ENCODE assay signal across 2 cellular contexts in the genomic region with DNA sequence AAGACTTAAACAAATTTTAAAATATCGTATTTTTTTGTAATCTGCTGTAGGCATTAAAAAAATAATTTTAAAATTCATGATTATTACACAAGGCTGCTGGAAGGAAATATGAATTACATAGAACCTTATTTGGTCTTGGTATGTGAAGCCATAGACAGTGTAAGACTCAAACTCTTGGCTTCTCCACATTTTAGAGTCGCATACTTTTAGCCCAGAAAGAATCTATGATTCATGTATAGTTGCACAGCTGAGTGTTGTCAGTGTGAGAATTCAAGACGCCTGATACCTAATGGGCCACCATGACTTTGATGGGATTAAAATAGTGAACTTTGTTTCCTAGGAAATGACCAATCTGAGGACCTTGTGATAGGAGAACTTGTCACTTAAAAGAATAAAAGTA.
TF ChIP-seq lines count a peak whose summit lies in the region.

No MANE protein-coding gene starts in this region.

TF ChIP-seq in GM23338, 12 proteins besides CTCF, POLR2A, EP300 and RAD21 (continues in another document):
- TF ChIP-seq ZNF331 (CRISPR knock-in tag; IDR thresholded peaks at IDR 0.05; ENCODE audit: low read depth) (no peak), EZH2phosphoT487 (IDR thresholded peaks at IDR 0.05; ENCODE audit: unreplicated experiment) (no peak), CREB1 (CRISPR knock-in tag; IDR thresholded peaks at IDR 0.05; ENCODE audit: low read depth) (no peak), POLR2AphosphoS5 (IDR thresholded peaks at IDR 0.05; ENCODE audit: low read depth) (no peak), EZH2 (IDR thresholded peaks at IDR 0.05; ENCODE audit: low read depth, unreplicated experiment) (no peak), NANOG (IDR thresholded peaks at IDR 0.05; ENCODE audit: borderline replicate concordance) (no peak), ZNF114 (CRISPR knock-in tag; IDR thresholded peaks at IDR 0.05) (no peak)
- TF ChIP-seq, protein P1, sequence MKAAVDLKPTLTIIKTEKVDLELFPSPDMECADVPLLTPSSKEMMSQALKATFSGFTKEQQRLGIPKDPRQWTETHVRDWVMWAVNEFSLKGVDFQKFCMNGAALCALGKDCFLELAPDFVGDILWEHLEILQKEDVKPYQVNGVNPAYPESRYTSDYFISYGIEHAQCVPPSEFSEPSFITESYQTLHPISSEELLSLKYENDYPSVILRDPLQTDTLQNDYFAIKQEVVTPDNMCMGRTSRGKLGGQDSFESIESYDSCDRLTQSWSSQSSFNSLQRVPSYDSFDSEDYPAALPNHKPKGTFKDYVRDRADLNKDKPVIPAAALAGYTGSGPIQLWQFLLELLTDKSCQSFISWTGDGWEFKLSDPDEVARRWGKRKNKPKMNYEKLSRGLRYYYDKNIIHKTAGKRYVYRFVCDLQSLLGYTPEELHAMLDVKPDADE (IDR thresholded peaks at IDR 0.05) = no peak
- TF ChIP-seq, protein P2, sequence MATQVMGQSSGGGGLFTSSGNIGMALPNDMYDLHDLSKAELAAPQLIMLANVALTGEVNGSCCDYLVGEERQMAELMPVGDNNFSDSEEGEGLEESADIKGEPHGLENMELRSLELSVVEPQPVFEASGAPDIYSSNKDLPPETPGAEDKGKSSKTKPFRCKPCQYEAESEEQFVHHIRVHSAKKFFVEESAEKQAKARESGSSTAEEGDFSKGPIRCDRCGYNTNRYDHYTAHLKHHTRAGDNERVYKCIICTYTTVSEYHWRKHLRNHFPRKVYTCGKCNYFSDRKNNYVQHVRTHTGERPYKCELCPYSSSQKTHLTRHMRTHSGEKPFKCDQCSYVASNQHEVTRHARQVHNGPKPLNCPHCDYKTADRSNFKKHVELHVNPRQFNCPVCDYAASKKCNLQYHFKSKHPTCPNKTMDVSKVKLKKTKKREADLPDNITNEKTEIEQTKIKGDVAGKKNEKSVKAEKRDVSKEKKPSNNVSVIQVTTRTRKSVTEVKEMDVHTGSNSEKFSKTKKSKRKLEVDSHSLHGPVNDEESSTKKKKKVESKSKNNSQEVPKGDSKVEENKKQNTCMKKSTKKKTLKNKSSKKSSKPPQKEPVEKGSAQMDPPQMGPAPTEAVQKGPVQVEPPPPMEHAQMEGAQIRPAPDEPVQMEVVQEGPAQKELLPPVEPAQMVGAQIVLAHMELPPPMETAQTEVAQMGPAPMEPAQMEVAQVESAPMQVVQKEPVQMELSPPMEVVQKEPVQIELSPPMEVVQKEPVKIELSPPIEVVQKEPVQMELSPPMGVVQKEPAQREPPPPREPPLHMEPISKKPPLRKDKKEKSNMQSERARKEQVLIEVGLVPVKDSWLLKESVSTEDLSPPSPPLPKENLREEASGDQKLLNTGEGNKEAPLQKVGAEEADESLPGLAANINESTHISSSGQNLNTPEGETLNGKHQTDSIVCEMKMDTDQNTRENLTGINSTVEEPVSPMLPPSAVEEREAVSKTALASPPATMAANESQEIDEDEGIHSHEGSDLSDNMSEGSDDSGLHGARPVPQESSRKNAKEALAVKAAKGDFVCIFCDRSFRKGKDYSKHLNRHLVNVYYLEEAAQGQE (IDR thresholded peaks at IDR 0.05; ENCODE audit: unreplicated experiment) = no peak
- TF ChIP-seq, protein P3, sequence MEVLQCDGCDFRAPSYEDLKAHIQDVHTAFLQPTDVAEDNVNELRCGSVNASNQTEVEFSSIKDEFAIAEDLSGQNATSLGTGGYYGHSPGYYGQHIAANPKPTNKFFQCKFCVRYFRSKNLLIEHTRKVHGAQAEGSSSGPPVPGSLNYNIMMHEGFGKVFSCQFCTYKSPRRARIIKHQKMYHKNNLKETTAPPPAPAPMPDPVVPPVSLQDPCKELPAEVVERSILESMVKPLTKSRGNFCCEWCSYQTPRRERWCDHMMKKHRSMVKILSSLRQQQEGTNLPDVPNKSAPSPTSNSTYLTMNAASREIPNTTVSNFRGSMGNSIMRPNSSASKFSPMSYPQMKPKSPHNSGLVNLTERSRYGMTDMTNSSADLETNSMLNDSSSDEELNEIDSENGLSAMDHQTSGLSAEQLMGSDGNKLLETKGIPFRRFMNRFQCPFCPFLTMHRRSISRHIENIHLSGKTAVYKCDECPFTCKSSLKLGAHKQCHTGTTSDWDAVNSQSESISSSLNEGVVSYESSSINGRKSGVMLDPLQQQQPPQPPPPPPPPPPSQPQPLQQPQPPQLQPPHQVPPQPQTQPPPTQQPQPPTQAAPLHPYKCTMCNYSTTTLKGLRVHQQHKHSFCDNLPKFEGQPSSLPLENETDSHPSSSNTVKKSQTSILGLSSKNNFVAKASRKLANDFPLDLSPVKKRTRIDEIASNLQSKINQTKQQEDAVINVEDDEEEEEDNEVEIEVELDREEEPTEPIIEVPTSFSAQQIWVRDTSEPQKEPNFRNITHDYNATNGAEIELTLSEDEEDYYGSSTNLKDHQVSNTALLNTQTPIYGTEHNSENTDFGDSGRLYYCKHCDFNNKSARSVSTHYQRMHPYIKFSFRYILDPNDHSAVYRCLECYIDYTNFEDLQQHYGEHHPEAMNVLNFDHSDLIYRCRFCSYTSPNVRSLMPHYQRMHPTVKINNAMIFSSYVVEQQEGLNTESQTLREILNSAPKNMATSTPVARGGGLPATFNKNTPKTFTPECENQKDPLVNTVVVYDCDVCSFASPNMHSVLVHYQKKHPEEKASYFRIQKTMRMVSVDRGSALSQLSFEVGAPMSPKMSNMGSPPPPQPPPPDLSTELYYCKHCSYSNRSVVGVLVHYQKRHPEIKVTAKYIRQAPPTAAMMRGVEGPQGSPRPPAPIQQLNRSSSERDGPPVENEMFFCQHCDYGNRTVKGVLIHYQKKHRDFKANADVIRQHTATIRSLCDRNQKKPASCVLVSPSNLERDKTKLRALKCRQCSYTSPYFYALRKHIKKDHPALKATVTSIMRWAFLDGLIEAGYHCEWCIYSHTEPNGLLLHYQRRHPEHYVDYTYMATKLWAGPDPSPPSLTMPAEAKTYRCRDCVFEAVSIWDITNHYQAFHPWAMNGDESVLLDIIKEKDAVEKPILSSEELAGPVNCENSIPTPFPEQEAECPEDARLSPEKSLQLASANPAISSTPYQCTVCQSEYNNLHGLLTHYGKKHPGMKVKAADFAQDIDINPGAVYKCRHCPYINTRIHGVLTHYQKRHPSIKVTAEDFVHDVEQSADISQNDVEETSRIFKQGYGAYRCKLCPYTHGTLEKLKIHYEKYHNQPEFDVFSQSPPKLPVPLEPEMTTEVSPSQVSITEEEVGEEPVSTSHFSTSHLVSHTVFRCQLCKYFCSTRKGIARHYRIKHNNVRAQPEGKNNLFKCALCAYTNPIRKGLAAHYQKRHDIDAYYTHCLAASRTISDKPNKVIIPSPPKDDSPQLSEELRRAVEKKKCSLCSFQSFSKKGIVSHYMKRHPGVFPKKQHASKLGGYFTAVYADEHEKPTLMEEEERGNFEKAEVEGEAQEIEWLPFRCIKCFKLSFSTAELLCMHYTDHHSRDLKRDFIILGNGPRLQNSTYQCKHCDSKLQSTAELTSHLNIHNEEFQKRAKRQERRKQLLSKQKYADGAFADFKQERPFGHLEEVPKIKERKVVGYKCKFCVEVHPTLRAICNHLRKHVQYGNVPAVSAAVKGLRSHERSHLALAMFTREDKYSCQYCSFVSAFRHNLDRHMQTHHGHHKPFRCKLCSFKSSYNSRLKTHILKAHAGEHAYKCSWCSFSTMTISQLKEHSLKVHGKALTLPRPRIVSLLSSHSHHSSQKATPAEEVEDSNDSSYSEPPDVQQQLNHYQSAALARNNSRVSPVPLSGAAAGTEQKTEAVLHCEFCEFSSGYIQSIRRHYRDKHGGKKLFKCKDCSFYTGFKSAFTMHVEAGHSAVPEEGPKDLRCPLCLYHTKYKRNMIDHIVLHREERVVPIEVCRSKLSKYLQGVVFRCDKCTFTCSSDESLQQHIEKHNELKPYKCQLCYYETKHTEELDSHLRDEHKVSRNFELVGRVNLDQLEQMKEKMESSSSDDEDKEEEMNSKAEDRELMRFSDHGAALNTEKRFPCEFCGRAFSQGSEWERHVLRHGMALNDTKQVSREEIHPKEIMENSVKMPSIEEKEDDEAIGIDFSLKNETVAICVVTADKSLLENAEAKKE (CRISPR knock-in tag; IDR thresholded peaks at IDR 0.05) = no peak

TF ChIP-seq in HepG2, 621 proteins besides CTCF, POLR2A, EP300 and RAD21:
- no peak for TF ChIP-seq SKI (IDR thresholded peaks at IDR 0.05; ENCODE audit: partially characterized antibody)
- TF ChIP-seq, protein P4, sequence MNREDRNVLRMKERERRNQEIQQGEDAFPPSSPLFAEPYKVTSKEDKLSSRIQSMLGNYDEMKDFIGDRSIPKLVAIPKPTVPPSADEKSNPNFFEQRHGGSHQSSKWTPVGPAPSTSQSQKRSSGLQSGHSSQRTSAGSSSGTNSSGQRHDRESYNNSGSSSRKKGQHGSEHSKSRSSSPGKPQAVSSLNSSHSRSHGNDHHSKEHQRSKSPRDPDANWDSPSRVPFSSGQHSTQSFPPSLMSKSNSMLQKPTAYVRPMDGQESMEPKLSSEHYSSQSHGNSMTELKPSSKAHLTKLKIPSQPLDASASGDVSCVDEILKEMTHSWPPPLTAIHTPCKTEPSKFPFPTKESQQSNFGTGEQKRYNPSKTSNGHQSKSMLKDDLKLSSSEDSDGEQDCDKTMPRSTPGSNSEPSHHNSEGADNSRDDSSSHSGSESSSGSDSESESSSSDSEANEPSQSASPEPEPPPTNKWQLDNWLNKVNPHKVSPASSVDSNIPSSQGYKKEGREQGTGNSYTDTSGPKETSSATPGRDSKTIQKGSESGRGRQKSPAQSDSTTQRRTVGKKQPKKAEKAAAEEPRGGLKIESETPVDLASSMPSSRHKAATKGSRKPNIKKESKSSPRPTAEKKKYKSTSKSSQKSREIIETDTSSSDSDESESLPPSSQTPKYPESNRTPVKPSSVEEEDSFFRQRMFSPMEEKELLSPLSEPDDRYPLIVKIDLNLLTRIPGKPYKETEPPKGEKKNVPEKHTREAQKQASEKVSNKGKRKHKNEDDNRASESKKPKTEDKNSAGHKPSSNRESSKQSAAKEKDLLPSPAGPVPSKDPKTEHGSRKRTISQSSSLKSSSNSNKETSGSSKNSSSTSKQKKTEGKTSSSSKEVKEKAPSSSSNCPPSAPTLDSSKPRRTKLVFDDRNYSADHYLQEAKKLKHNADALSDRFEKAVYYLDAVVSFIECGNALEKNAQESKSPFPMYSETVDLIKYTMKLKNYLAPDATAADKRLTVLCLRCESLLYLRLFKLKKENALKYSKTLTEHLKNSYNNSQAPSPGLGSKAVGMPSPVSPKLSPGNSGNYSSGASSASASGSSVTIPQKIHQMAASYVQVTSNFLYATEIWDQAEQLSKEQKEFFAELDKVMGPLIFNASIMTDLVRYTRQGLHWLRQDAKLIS (CRISPR knock-in tag; IDR thresholded peaks at IDR 0.05) = no peak
